Comparison of ENCODE assay signal across 1 cellular context in the genomic region with DNA sequence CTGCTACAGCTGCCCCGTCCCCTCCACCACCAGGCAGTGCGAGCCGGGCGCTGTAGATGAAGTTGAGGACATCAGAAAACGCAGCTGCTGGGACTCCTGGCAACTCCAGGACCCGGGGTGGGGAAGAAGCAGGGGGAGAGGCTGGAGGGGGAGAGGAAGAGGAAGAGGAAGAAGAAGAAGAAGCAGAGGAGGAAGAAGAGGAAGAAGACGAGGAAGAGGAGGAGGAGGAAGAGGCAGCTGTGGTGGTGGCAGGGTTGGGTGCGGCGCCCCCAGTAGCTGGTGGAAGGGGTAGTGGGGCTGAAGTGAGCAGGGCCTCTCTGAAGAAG.
TF ChIP-seq lines count a peak whose summit lies in the region.

No MANE protein-coding gene starts in this region.

TF ChIP-seq in K562, 482 proteins besides CTCF, POLR2A, EP300 and RAD21:
- TF ChIP-seq MEF2A (IDR thresholded peaks at IDR 0.05; ENCODE audit: control insufficient read depth, low read depth, low read length) (no peak), ZNF77 (CRISPR knock-in tag; IDR thresholded peaks at IDR 0.05) (no peak), NCOR1 (IDR thresholded peaks at IDR 0.05) (no peak)
- TF ChIP-seq, protein P1, sequence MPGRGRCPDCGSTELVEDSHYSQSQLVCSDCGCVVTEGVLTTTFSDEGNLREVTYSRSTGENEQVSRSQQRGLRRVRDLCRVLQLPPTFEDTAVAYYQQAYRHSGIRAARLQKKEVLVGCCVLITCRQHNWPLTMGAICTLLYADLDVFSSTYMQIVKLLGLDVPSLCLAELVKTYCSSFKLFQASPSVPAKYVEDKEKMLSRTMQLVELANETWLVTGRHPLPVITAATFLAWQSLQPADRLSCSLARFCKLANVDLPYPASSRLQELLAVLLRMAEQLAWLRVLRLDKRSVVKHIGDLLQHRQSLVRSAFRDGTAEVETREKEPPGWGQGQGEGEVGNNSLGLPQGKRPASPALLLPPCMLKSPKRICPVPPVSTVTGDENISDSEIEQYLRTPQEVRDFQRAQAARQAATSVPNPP (IDR thresholded peaks at IDR 0.05; ENCODE audit: borderline replicate concordance, insufficient read depth, insufficient read length): no peak
